In genomic region chr1:16922466-16922865, GRCh38 we compare ENCODE assay signal across 14 cellular contexts. TPM values are rescaled to one million over a fixed set of nuclear protein-coding genes. Genes with fewer than 3 reads are reported as not detected.
A peak's percentile ranks its signal among the peaks of the same experiment; 100 is the strongest.
DNase-seq lines count a peak whose midpoint lies in the region; ATAC-seq and TF ChIP-seq lines count a peak whose summit lies in the region.
"Had no signal": no experiment of that assay in that cellular context is flagged by ENCODE, and none has a peak within 500 bp of the region (broad histone marks: within the 10 kb centered on the region; RNA-seq: fewer than 3 reads in every experiment).

No MANE protein-coding gene starts in this region.

- peak overlapping the region; percentile 43 for H3K9ac ChIP-seq in DND-41 (ENCODE audit: low read depth, low read length)

- no peak overlapping the region for H3K27ac Mint-ChIP-seq in nephron
- H3K27ac Mint-ChIP-seq: activated CD8-positive, alpha-beta memory T cell treated with anti-CD3 and anti-CD28 coated beads, Interleukin-2, amount 10 ng/mL, durations not matched to agents 7 days and 5 days had no signal

- no peaks in the 10 kb centered on the region; the same call in none of the 2 replicates for H4K20me1 ChIP-seq in DND-41 (ENCODE audit: insufficient read depth, low read length)

- peaks cover 7% of the 10 kb centered on the region for H3K79me2 ChIP-seq in DND-41 (ENCODE audit: insufficient read depth, low read length)

- no peaks in the 10 kb centered on the region for H3K36me3 ChIP-seq in DND-41 (ENCODE audit: insufficient read depth, low read length)
- no peaks in the 10 kb centered on the region for H3K36me3 ChIP-seq in ectodermal cell (ENCODE audit: control insufficient read depth, insufficient read depth, low read length)
- H3K36me3 ChIP-seq in MG63: no peaks in the 10 kb centered on the region
- H3K36me3 ChIP-seq: uterus had no signal

- H3K9me3 Mint-ChIP-seq in nephron: no peaks in the 10 kb centered on the region

- H3K27me3 Mint-ChIP-seq in nephron (ENCODE audit: low read depth): peaks cover 3% of the 10 kb centered on the region
- H3K27me3 Mint-ChIP-seq: activated CD8-positive, alpha-beta memory T cell treated with anti-CD3 and anti-CD28 coated beads, Interleukin-2, amount 10 ng/mL, durations not matched to agents 7 days and 5 days had no signal

- TF ChIP-seq CTCF in DND-41 (IDR thresholded peaks at IDR 0.05; ENCODE audit: borderline replicate concordance, extremely low read depth, low read length, poor library complexity, severe bottlenecking) (no peak), nephron (IDR thresholded peaks at IDR 0.05; ENCODE audit: unreplicated experiment in 3 of 3) (no peak)

- no peaks in the 10 kb centered on the region for H3K27me3 ChIP-seq in DND-41 (ENCODE audit: insufficient read depth, low read length, poor library complexity)
- H3K27me3 ChIP-seq in ectodermal cell (ENCODE audit: control insufficient read depth, insufficient read depth, low read length, poor library complexity, severe bottlenecking): no peaks in the 10 kb centered on the region
- no peaks in the 10 kb centered on the region for H3K27me3 ChIP-seq in MG63
- H3K27me3 ChIP-seq: uterus had no signal

- H3K36me3 Mint-ChIP-seq in nephron (ENCODE audit: low read depth): no peaks in the 10 kb centered on the region
- H3K36me3 Mint-ChIP-seq: activated CD8-positive, alpha-beta memory T cell treated with anti-CD3 and anti-CD28 coated beads, Interleukin-2, amount 10 ng/mL, durations not matched to agents 7 days and 5 days had no signal

- H3K4me1 ChIP-seq in DND-41 (ENCODE audit: insufficient read depth, low read length) (peaks cover 17% of the 10 kb centered on the region), ectodermal cell (ENCODE audit: control insufficient read depth, insufficient read depth, low read length) (peaks cover 50% of the 10 kb centered on the region)

- 91% methylated on average over 10 of the region's 10 CpGs for WGBS in ectodermal cell, 2 experiments

- peaks cover 25% of the 10 kb centered on the region for H3K4me1 Mint-ChIP-seq in nephron

- H3K27ac ChIP-seq in DND-41 (ENCODE audit: low read length) (peak overlapping the region; percentile 64), ectodermal cell (ENCODE audit: insufficient read depth, low read depth, low read length, poor library complexity, severe bottlenecking) (no peak overlapping the region)
- H3K27ac ChIP-seq: uterus had no signal

- H3K9me3 ChIP-seq in DND-41 (ENCODE audit: insufficient read depth, low read length, severe bottlenecking) (no peaks in the 10 kb centered on the region), ectodermal cell (ENCODE audit: control insufficient read depth, low read length) (no peaks in the 10 kb centered on the region), MG63 (no peaks in the 10 kb centered on the region)
- H3K9me3 ChIP-seq: uterus had no signal

- H2AFZ ChIP-seq in DND-41 (ENCODE audit: low read depth, low read length): 0 out of 2 replicates have a peak overlapping the region, but pooled peaks have one; percentile 50

- H3K4me2 ChIP-seq in DND-41 (ENCODE audit: insufficient read depth, low read length): peak overlapping the region; percentile 68

- no peak for ATAC-seq in DND-41 (ENCODE audit: insufficient read depth, low read depth)

- DNase-seq in DND-41 (no peak), globus pallidus (ENCODE audit: low spot score) (no peak), NCI-H2196 treated with DMSO at 0.1 percent for 48 hours (lab: John Stamatoyannopoulos, UW; ENCODE audit: unreplicated experiment) (no peak), SK-N-DZ (ENCODE audit: low spot score) (no peak), MG63 (no peak)
- DNase-seq in Jurkat, Clone E6-1 (ENCODE audit: low read depth, low spot score): no peak
- DNase-seq: cortex of kidney, uterus had no signal

- peak overlapping the region in 2 of 3 experiments; percentile 19 to 78 for H3K4me3 Mint-ChIP-seq in nephron

- H3K4me3 ChIP-seq in DND-41 (ENCODE audit: low read depth in 1 of 2, low read length in 2 of 2): peak overlapping the region in 1 of 2 experiments; percentile 50; a peak in 2 of 4 replicates
- peak overlapping the region; percentile 63 for H3K4me3 ChIP-seq in Jurkat, Clone E6-1 (ENCODE audit: low read length)
- peak overlapping the region; percentile 67 for H3K4me3 ChIP-seq in ectodermal cell (ENCODE audit: insufficient read depth, low read depth, low read length)
- H3K4me3 ChIP-seq in MG63: no peak overlapping the region
- H3K4me3 ChIP-seq: uterus had no signal

RNA-seq across cellular contexts. Expression of gene CROCC, which starts 0.7 kb away (rescaled TPM):
- 29.7 TPM for polyA plus RNA-seq in Jurkat, Clone E6-1 (2012; ENCODE audit: insufficient read depth, insufficient read length)
- 61.3 TPM for polyA plus RNA-seq in ectodermal cell (2013, experiment 1 of 4)
- 60.1 TPM for polyA plus RNA-seq in ectodermal cell (2013, experiment 2 of 4)
- 43.9 TPM for polyA plus RNA-seq in ectodermal cell (2013, experiment 3 of 4)
- polyA plus RNA-seq in ectodermal cell (2013, experiment 4 of 4): 50.1 TPM
- polyA plus RNA-seq in SK-N-DZ (2014; cell fraction: cytosol; rRNA removed): 10.2 and 14.2 TPM in 2 replicates
- 85.4 and 91.9 TPM in 2 replicates for polyA plus RNA-seq in SK-N-DZ (2014; cell fraction: nucleus; rRNA removed)
- total RNA-seq in MG63 (2014; rRNA removed; shearing (Covaris generic); ENCODE audit: low replicate concordance): 18.1 and 36.9 TPM in 2 replicates

RNA-seq across cellular contexts. Expression of gene RNU1-2, which starts 26.7 kb away (rescaled TPM):
- polyA plus RNA-seq in Jurkat, Clone E6-1 (2012; ENCODE audit: insufficient read depth, insufficient read length): not detected
- 2,448 TPM for polyA plus RNA-seq in ectodermal cell (2013, experiment 1 of 4)
- 3,281 TPM for polyA plus RNA-seq in ectodermal cell (2013, experiment 2 of 4)
- 16,052 TPM for polyA plus RNA-seq in ectodermal cell (2013, experiment 3 of 4)
- 9,026 TPM for polyA plus RNA-seq in ectodermal cell (2013, experiment 4 of 4)
- polyA plus RNA-seq in SK-N-DZ (2014; cell fraction: cytosol; rRNA removed): not detected in 2 replicates
- not detected in 2 replicates for polyA plus RNA-seq in SK-N-DZ (2014; cell fraction: nucleus; rRNA removed)
- total RNA-seq in MG63 (2014; rRNA removed; shearing (Covaris generic); ENCODE audit: low replicate concordance): not detected in 2 replicates
- polyA plus RNA-seq: adipose tissue, BJ had no signal

RNA-seq across cellular contexts. Expression of gene MFAP2, which starts 58.0 kb away (rescaled TPM):
- polyA plus RNA-seq in Jurkat, Clone E6-1 (2012; ENCODE audit: insufficient read depth, insufficient read length): not detected
- polyA plus RNA-seq in ectodermal cell (2013, experiment 1 of 4): 244 TPM
- 243 TPM for polyA plus RNA-seq in ectodermal cell (2013, experiment 2 of 4)
- polyA plus RNA-seq in ectodermal cell (2013, experiment 3 of 4): 243 TPM
- 295 TPM for polyA plus RNA-seq in ectodermal cell (2013, experiment 4 of 4)
- 29.0 and 36.0 TPM in 2 replicates for polyA plus RNA-seq in SK-N-DZ (2014; cell fraction: cytosol; rRNA removed)
- 59.3 and 60.8 TPM in 2 replicates for polyA plus RNA-seq in SK-N-DZ (2014; cell fraction: nucleus; rRNA removed)
- total RNA-seq in MG63 (2014; rRNA removed; shearing (Covaris generic); ENCODE audit: low replicate concordance): 112 and 123 TPM in 2 replicates
- total RNA-seq: activated CD8-positive, alpha-beta memory T cell treated with anti-CD3 and anti-CD28 coated beads, Interleukin-2, amount 10 ng/mL, durations not matched to agents 7 days and 5 days; mononuclear cell had no signal
